12 cellular contexts compared by ENCODE assay signal in the genomic region with DNA sequence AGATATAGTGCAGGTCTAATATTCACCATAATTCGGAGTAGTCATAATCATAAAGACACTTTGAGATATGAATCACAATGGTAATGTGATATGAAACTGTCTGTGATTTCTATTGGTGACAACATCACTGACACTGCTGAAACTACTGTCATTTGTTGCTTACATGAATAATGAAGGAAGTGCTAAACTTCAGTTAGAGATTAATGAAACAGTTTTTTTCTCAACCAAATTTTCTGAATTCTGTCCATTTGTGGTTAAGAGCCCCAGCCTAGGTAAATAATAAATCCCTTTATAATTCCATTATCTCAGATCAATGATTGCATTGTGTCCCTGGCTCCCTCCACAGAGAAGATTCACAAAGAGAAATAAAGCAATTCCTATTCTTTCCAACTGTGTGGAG.
A peak's percentile ranks its signal among the peaks of the same experiment; 100 is the strongest.
DNase-seq lines count a peak whose midpoint lies in the region; ATAC-seq and TF ChIP-seq lines count a peak whose summit lies in the region.
"Had no signal": no experiment of that assay in that cellular context is flagged by ENCODE, and none has a peak within 500 bp of the region (broad histone marks: within the 10 kb centered on the region; RNA-seq: fewer than 3 reads in every experiment).

No MANE protein-coding gene starts in this region.

- no peaks in the 10 kb centered on the region for H3K9me3 ChIP-seq in SK-N-SH
- H3K9me3 ChIP-seq: Peyer's patch had no signal

- ATAC-seq in GM19467 (IDR thresholded peaks at IDR 0.05; ENCODE audit: unreplicated experiment) (peak; percentile 59), HG03103 (IDR thresholded peaks at IDR 0.05; ENCODE audit: low read depth, unreplicated experiment) (peak; percentile 63)
- ATAC-seq in activated naive CD8-positive, alpha-beta T cell treated with anti-CD3 and anti-CD28 coated beads, Interleukin-2, amount 50 U/mL, for 24 hours: peak; percentile 51

- DNase-seq in GM13976 (ENCODE audit: low spot score) (peak; percentile 46), NCI-H146 treated with DMSO at 0.1 percent for 48 hours (lab: John Stamatoyannopoulos, UW; ENCODE audit: unreplicated experiment) (no peak), coronary artery (ENCODE audit: low spot score) (no peak), SK-N-SH (no peak), T1000 (lab: John Stamatoyannopoulos, UW) (no peak)
- DNase-seq in activated naive CD8-positive, alpha-beta T cell treated with anti-CD3 and anti-CD28 coated beads, Interleukin-2, amount 50 U/mL, for 24 hours: no peak
- DNase-seq: foreskin fibroblast, IMR-90, Peyer's patch had no signal

- H3K27ac ChIP-seq in coronary artery: no peak overlapping the region
- peak overlapping the region in 1 of 2 experiments; percentile 28; a peak in 1 of 4 replicates for H3K27ac ChIP-seq in SK-N-SH (ENCODE audit: low read depth in 2 of 2, low read length in 1 of 2)

- H3K27me3 Mint-ChIP-seq in activated naive CD8-positive, alpha-beta T cell treated with anti-CD3 and anti-CD28 coated beads, Interleukin-2, amount 50 U/mL, for 24 hours: no peaks in the 10 kb centered on the region

- H3K27ac Mint-ChIP-seq in activated naive CD8-positive, alpha-beta T cell treated with anti-CD3 and anti-CD28 coated beads, Interleukin-2, amount 50 U/mL, for 24 hours: peak overlapping the region; percentile 95

- H3K9me3 Mint-ChIP-seq in activated naive CD8-positive, alpha-beta T cell treated with anti-CD3 and anti-CD28 coated beads, Interleukin-2, amount 50 U/mL, for 24 hours: peaks cover 3% of the 10 kb centered on the region

- H4K20me1 ChIP-seq in SK-N-SH (ENCODE audit: insufficient read depth): no peaks in the 10 kb centered on the region

- no peak for TF ChIP-seq EP300 in SK-N-SH (IDR thresholded peaks at IDR 0.05; ENCODE audit: borderline replicate concordance in 1 of 2, low read depth in 1 of 2, low read length in 1 of 2)

- H2AFZ ChIP-seq in SK-N-SH (ENCODE audit: low read depth): no peak overlapping the region
- H2AFZ ChIP-seq: parathyroid adenoma had no signal

- H3K36me3 Mint-ChIP-seq in activated naive CD8-positive, alpha-beta T cell treated with anti-CD3 and anti-CD28 coated beads, Interleukin-2, amount 50 U/mL, for 24 hours (ENCODE audit: low read depth): peaks cover 20% of the 10 kb centered on the region

- no peaks in the 10 kb centered on the region for H3K36me3 ChIP-seq in SK-N-SH (replicated peaks in 1 of 2; ENCODE audit: control insufficient read depth in 1 of 2, insufficient read depth in 2 of 2, low read length in 1 of 2)
- H3K36me3 ChIP-seq: Peyer's patch had no signal

- H3K27me3 ChIP-seq in SK-N-SH (ENCODE audit: insufficient read depth): no peaks in the 10 kb centered on the region
- H3K27me3 ChIP-seq: Peyer's patch had no signal

- TF ChIP-seq RAD21 in SK-N-SH (IDR thresholded peaks at IDR 0.05; ENCODE audit: low read length): no peak

- no peak overlapping the region for H3K9ac ChIP-seq in SK-N-SH
- H3K9ac ChIP-seq: parathyroid adenoma had no signal

- H3K9me2 ChIP-seq in SK-N-SH: no peaks in the 10 kb centered on the region

- peaks cover 31% of the 10 kb centered on the region for H3K79me2 ChIP-seq in SK-N-SH (ENCODE audit: insufficient read depth)

- H3K4me3 ChIP-seq in coronary artery (no peak overlapping the region), SK-N-SH (ENCODE audit: low read depth in 2 of 2, low read length in 1 of 2) (no peak overlapping the region)
- H3K4me3 ChIP-seq: Peyer's patch had no signal

- POLR2A ChIA-PET in SK-N-SH (lab: Yijun Ruan, JAX): no interaction called here

- H3K4me3 Mint-ChIP-seq in activated naive CD8-positive, alpha-beta T cell treated with anti-CD3 and anti-CD28 coated beads, Interleukin-2, amount 50 U/mL, for 24 hours: peak overlapping the region; percentile 61

- peaks cover 15 to 32% of the 10 kb centered on the region in 2 experiments; a peak in 3 of 4 replicates for H3K4me1 ChIP-seq in SK-N-SH (ENCODE audit: control insufficient read depth in 1 of 2, insufficient read depth in 2 of 2, low read depth in 1 of 2, low read length in 1 of 2)

- peaks cover 79% of the 10 kb centered on the region for H3K4me1 Mint-ChIP-seq in activated naive CD8-positive, alpha-beta T cell treated with anti-CD3 and anti-CD28 coated beads, Interleukin-2, amount 50 U/mL, for 24 hours

- TF ChIP-seq CTCF in GM13976 (IDR thresholded peaks at IDR 0.05; ENCODE audit: borderline replicate concordance, control extremely low read depth, extremely low read depth, insufficient read depth, missing control alignments) (no peak), coronary artery (IDR thresholded peaks at IDR 0.05) (no peak), SK-N-SH (IDR thresholded peaks at IDR 0.05) (no peak)

- H3F3A ChIP-seq in SK-N-SH (replicated peaks; ENCODE audit: insufficient read depth): peaks cover 5% of the 10 kb centered on the region

- no peak overlapping the region for H3K4me2 ChIP-seq in SK-N-SH

- CTCF ChIA-PET in SK-N-SH (lab: Yijun Ruan, JAX): interaction anchor here (1.2 kb wide), 1 partner anchor 20 kb away, joined by 3 read pairs; no protein-coding TSS in a partner anchor

- in situ Hi-C loops in GM13976 (cut with MboI; ENCODE audit: low sequenced_read_pairs, unreplicated experiment): no loop called here

- 100% methylated on average over 1 of the region's 1 CpG for WGBS in SK-N-SH (ENCODE audit: low lambda C conversion rate)

TF ChIP-seq in SK-N-SH, 30 proteins besides CTCF, POLR2A, EP300 and RAD21 (continues in another document):
- TF ChIP-seq, protein P1, sequence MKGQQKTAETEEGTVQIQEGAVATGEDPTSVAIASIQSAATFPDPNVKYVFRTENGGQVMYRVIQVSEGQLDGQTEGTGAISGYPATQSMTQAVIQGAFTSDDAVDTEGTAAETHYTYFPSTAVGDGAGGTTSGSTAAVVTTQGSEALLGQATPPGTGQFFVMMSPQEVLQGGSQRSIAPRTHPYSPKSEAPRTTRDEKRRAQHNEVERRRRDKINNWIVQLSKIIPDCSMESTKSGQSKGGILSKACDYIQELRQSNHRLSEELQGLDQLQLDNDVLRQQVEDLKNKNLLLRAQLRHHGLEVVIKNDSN (IDR thresholded peaks at IDR 0.05; ENCODE audit: borderline replicate concordance, low read depth): no peak
- TF ChIP-seq CHD2 (IDR thresholded peaks at IDR 0.05; ENCODE audit: low read length, partially characterized antibody) (no peak), RCOR1 (IDR thresholded peaks at IDR 0.05; ENCODE audit: low read length) (no peak), GATA2 (CRISPR knock-in tag; IDR thresholded peaks at IDR 0.05) (no peak), YY1 (IDR thresholded peaks at IDR 0.05; ENCODE audit: low read depth) (no peak), NFIC (IDR thresholded peaks at IDR 0.05; ENCODE audit: borderline replicate concordance) (no peak), ELF1 (IDR thresholded peaks at IDR 0.05) (no peak), RXRA (IDR thresholded peaks at IDR 0.05; ENCODE audit: borderline replicate concordance, low read depth) (no peak), GABPA (IDR thresholded peaks at IDR 0.05; ENCODE audit: low read depth) (no peak), MXI1 (IDR thresholded peaks at IDR 0.05; ENCODE audit: low read depth, low read length) (no peak)
- TF ChIP-seq, protein P2, sequence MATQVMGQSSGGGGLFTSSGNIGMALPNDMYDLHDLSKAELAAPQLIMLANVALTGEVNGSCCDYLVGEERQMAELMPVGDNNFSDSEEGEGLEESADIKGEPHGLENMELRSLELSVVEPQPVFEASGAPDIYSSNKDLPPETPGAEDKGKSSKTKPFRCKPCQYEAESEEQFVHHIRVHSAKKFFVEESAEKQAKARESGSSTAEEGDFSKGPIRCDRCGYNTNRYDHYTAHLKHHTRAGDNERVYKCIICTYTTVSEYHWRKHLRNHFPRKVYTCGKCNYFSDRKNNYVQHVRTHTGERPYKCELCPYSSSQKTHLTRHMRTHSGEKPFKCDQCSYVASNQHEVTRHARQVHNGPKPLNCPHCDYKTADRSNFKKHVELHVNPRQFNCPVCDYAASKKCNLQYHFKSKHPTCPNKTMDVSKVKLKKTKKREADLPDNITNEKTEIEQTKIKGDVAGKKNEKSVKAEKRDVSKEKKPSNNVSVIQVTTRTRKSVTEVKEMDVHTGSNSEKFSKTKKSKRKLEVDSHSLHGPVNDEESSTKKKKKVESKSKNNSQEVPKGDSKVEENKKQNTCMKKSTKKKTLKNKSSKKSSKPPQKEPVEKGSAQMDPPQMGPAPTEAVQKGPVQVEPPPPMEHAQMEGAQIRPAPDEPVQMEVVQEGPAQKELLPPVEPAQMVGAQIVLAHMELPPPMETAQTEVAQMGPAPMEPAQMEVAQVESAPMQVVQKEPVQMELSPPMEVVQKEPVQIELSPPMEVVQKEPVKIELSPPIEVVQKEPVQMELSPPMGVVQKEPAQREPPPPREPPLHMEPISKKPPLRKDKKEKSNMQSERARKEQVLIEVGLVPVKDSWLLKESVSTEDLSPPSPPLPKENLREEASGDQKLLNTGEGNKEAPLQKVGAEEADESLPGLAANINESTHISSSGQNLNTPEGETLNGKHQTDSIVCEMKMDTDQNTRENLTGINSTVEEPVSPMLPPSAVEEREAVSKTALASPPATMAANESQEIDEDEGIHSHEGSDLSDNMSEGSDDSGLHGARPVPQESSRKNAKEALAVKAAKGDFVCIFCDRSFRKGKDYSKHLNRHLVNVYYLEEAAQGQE (IDR thresholded peaks at IDR 0.05; ENCODE audit: low read depth, low read length): no peak
- TF ChIP-seq, protein P3, sequence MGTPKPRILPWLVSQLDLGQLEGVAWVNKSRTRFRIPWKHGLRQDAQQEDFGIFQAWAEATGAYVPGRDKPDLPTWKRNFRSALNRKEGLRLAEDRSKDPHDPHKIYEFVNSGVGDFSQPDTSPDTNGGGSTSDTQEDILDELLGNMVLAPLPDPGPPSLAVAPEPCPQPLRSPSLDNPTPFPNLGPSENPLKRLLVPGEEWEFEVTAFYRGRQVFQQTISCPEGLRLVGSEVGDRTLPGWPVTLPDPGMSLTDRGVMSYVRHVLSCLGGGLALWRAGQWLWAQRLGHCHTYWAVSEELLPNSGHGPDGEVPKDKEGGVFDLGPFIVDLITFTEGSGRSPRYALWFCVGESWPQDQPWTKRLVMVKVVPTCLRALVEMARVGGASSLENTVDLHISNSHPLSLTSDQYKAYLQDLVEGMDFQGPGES (IDR thresholded peaks at IDR 0.05; ENCODE audit: low read depth, low read length): no peak
- TF ChIP-seq, protein P4, sequence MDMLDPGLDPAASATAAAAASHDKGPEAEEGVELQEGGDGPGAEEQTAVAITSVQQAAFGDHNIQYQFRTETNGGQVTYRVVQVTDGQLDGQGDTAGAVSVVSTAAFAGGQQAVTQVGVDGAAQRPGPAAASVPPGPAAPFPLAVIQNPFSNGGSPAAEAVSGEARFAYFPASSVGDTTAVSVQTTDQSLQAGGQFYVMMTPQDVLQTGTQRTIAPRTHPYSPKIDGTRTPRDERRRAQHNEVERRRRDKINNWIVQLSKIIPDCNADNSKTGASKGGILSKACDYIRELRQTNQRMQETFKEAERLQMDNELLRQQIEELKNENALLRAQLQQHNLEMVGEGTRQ (IDR thresholded peaks at IDR 0.05; ENCODE audit: borderline replicate concordance, low read depth, low read length): no peak
- TF ChIP-seq, protein P5, sequence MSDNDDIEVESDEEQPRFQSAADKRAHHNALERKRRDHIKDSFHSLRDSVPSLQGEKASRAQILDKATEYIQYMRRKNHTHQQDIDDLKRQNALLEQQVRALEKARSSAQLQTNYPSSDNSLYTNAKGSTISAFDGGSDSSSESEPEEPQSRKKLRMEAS (IDR thresholded peaks at IDR 0.05; ENCODE audit: low read depth): no peak
